In genomic region chr11:61541568-61541967, GRCh38 we compare ENCODE assay signal across 9 cellular contexts. TPM values are rescaled to one million over a fixed set of nuclear protein-coding genes. Genes with fewer than 3 reads are reported as not detected.
DNase-seq lines count a peak whose midpoint lies in the region; ATAC-seq and TF ChIP-seq lines count a peak whose summit lies in the region.
"Had no signal": no experiment of that assay in that cellular context is flagged by ENCODE, and none has a peak within 500 bp of the region (broad histone marks: within the 10 kb centered on the region; RNA-seq: fewer than 3 reads in every experiment).

No MANE protein-coding gene starts in this region.

- H3K4me3 ChIP-seq in upper lobe of right lung = no peak overlapping the region

- H3K27me3 Mint-ChIP-seq in dendritic cell treated with granulocyte-macrophage colony-stimulating factor and Interleukin-4, amounts not matched to agents 40 ng/mL and 50 ng/mL, for 4 days = peaks cover 41% of the 10 kb centered on the region

- peak overlapping the region; percentile 46 for H3K27ac Mint-ChIP-seq in dendritic cell treated with granulocyte-macrophage colony-stimulating factor and Interleukin-4, amounts not matched to agents 40 ng/mL and 50 ng/mL, for 4 days
- H3K27ac Mint-ChIP-seq: naive thymus-derived CD4-positive, alpha-beta T cell had no signal

- peaks cover 21% of the 10 kb centered on the region for H3K4me1 Mint-ChIP-seq in dendritic cell treated with granulocyte-macrophage colony-stimulating factor and Interleukin-4, amounts not matched to agents 40 ng/mL and 50 ng/mL, for 4 days (ENCODE audit: low read depth)

- TF ChIP-seq CTCF in upper lobe of right lung (IDR thresholded peaks at IDR 0.05) = no peak

- no peaks in the 10 kb centered on the region for H3K36me3 ChIP-seq in upper lobe of right lung

- no peaks in the 10 kb centered on the region for H3K9me3 ChIP-seq in upper lobe of right lung

- no peaks in the 10 kb centered on the region for H3K27me3 ChIP-seq in upper lobe of right lung

- H3K9me3 Mint-ChIP-seq in dendritic cell treated with granulocyte-macrophage colony-stimulating factor and Interleukin-4, amounts not matched to agents 40 ng/mL and 50 ng/mL, for 4 days = no peaks in the 10 kb centered on the region

- intact Hi-C loops in dendritic cell treated with granulocyte-macrophage colony-stimulating factor and Interleukin-4, amounts not matched to agents 40 ng/mL and 50 ng/mL, for 4 days (cut with micrococcal nuclease) = no loop called here
- intact Hi-C loops in upper lobe of right lung (cut with DNase I) = no loop called here

- H3K36me3 Mint-ChIP-seq in dendritic cell treated with granulocyte-macrophage colony-stimulating factor and Interleukin-4, amounts not matched to agents 40 ng/mL and 50 ng/mL, for 4 days (ENCODE audit: low read depth) = no peaks in the 10 kb centered on the region
- H3K36me3 Mint-ChIP-seq: naive thymus-derived CD4-positive, alpha-beta T cell had no signal

- no peak overlapping the region for H3K4me3 Mint-ChIP-seq in dendritic cell treated with granulocyte-macrophage colony-stimulating factor and Interleukin-4, amounts not matched to agents 40 ng/mL and 50 ng/mL, for 4 days
- H3K4me3 Mint-ChIP-seq: naive thymus-derived CD4-positive, alpha-beta T cell had no signal

- ATAC-seq in upper lobe of right lung = peak; percentile 9
- ATAC-seq in GM19397 (IDR thresholded peaks at IDR 0.05; ENCODE audit: unreplicated experiment) = no peak
- no peak for ATAC-seq in GM18861 (IDR thresholded peaks at IDR 0.05; ENCODE audit: unreplicated experiment)
- ATAC-seq: naive thymus-derived CD4-positive, alpha-beta T cell had no signal

- no peaks in the 10 kb centered on the region for H3K4me1 ChIP-seq in upper lobe of right lung

- DNase-seq in SIG-M5 treated with dmso at 0.1 percent for 504 hours (lab: John Stamatoyannopoulos, UW; ENCODE audit: unreplicated experiment) (peak; percentile 28), SIG-M5 (lab: John Stamatoyannopoulos, UW) (no peak), NCI-H446 treated with DMSO at 0.1 percent for 48 hours (lab: John Stamatoyannopoulos, UW) (peak; percentile 48), upper lobe of right lung (no peak), NCI-H774 (lab: John Stamatoyannopoulos, UW) (no peak)
- DNase-seq: naive thymus-derived CD4-positive, alpha-beta T cell had no signal

- no peak overlapping the region for H3K27ac ChIP-seq in upper lobe of right lung

RNA-seq across cellular contexts. Expression of gene LRRC10B, which starts 33.0 kb away (rescaled TPM):
- 0.29 TPM for total RNA-seq in upper lobe of right lung
- total RNA-seq: naive thymus-derived CD4-positive, alpha-beta T cell had no signal

RNA-seq across cellular contexts. Expression of gene SYT7, which starts 39.3 kb away (rescaled TPM):
- total RNA-seq in upper lobe of right lung = 4.8 TPM

Comparison
In these comparisons a context has a peak if more than half of its experiments do, and no peak if none do; other contexts are left out.
1. DNase-seq: peak in SIG-M5 treated with dmso at 0.1 percent for 504 hours (single experiment) and NCI-H446 treated with DMSO at 0.1 percent for 48 hours (single experiment); none in SIG-M5 (single experiment), upper lobe of right lung (single experiment) and NCI-H774 (single experiment).